In the genomic region with DNA sequence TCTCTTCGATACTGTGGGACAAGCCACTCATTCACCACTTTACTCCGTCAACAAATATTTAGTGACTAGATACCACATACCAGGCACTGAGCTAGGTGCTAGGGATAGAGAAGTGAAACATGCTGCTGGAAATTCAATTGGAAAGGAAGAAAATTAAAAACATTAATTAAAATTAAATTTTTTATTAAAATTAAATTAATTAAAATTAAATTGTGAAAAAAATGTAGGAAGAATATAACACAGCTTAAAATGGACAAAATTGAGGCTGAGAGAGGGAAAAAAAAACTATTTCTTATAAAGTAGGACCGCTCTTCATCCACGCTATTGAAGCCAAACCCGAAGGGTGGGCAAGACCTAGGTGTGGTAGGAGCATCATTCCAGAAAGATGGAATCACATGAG, we compare ENCODE assay signal across 33 cellular contexts. TPM values are rescaled to one million over a fixed set of nuclear protein-coding genes. Genes with fewer than 3 reads are reported as not detected.
DNase-seq lines count a peak whose midpoint lies in the region; ATAC-seq and TF ChIP-seq lines count a peak whose summit lies in the region.
"Had no signal": no experiment of that assay in that cellular context is flagged by ENCODE, and none has a peak within 500 bp of the region (broad histone marks: within the 10 kb centered on the region; RNA-seq: fewer than 3 reads in every experiment).

No MANE protein-coding gene starts in this region.

- peaks cover 26% of the 10 kb centered on the region for H3K4me1 ChIP-seq in neural progenitor cell
- H3K4me1 ChIP-seq: Caco-2 had no signal

- H3K27ac Mint-ChIP-seq in WTC11 = no peak overlapping the region
- peak overlapping the region; percentile 27 for H3K27ac Mint-ChIP-seq in mesothelial cell of epicardium
- H3K27ac Mint-ChIP-seq in neural progenitor cell = peak overlapping the region; percentile 6
- H3K27ac Mint-ChIP-seq: B cell; CD14-positive monocyte; CD4-positive, alpha-beta memory T cell; CD4-positive, alpha-beta T cell; CD4-positive, CD25-positive, alpha-beta regulatory T cell; CD8-positive, alpha-beta memory T cell; CD8-positive, alpha-beta T cell had no signal

- no peaks in the 10 kb centered on the region for H3K36me3 ChIP-seq in neural progenitor cell
- H3K36me3 ChIP-seq: BE2C; BLaER1; BLaER1 treated with 17β-estradiol and CSF1 and Interleukin-3, amounts not matched to agents 10 nM and 100 nM had no signal

- H3K9me3 Mint-ChIP-seq in WTC11 (no peaks in the 10 kb centered on the region), mesothelial cell of epicardium (no peaks in the 10 kb centered on the region), neural progenitor cell (peaks cover 2% of the 10 kb centered on the region)
- H3K9me3 Mint-ChIP-seq: CD4-positive, alpha-beta memory T cell; CD4-positive, alpha-beta T cell; CD8-positive, alpha-beta memory T cell; CD8-positive, alpha-beta T cell had no signal

- H3K4me1 Mint-ChIP-seq in WTC11 (peaks cover 24% of the 10 kb centered on the region), mesothelial cell of epicardium (peaks cover 15% of the 10 kb centered on the region), neural progenitor cell (peaks cover 49% of the 10 kb centered on the region)
- H3K4me1 Mint-ChIP-seq: CD4-positive, alpha-beta memory T cell; CD4-positive, CD25-positive, alpha-beta regulatory T cell; CD8-positive, alpha-beta memory T cell had no signal

- no peaks in the 10 kb centered on the region for H3K36me3 Mint-ChIP-seq in WTC11
- no peaks in the 10 kb centered on the region for H3K36me3 Mint-ChIP-seq in mesothelial cell of epicardium
- H3K36me3 Mint-ChIP-seq in neural progenitor cell = no peaks in the 10 kb centered on the region
- H3K36me3 Mint-ChIP-seq: CD14-positive monocyte; CD4-positive, alpha-beta memory T cell; CD4-positive, CD25-positive, alpha-beta regulatory T cell; CD8-positive, alpha-beta memory T cell; CD8-positive, alpha-beta T cell had no signal

- H2AFZ ChIP-seq in neural progenitor cell (replicated peaks) = no peak overlapping the region

- CTCF ChIA-PET in WTC11 (lab: Charles Lee) = interaction anchor here (1.1 to 1.5 kb wide), 2 partner anchors 91 kb away, joined by 4 to 7 read pairs; no protein-coding TSS in a partner anchor

- no peak overlapping the region for H3K4me3 ChIP-seq in neural progenitor cell
- H3K4me3 ChIP-seq: A549; BLaER1; BLaER1 treated with 17β-estradiol and CSF1 and Interleukin-3, amounts not matched to agents 10 nM and 100 nM had no signal

- H3K9me3 ChIP-seq in neural progenitor cell (ENCODE audit: low read depth) = no peaks in the 10 kb centered on the region
- H3K9me3 ChIP-seq: A549; BE2C; BLaER1; BLaER1 treated with 17β-estradiol and CSF1 and Interleukin-3, amounts not matched to agents 10 nM and 100 nM; Caco-2 had no signal

- ATAC-seq in WTC11 (no peak), HG03439 (IDR thresholded peaks at IDR 0.05; ENCODE audit: unreplicated experiment) (no peak)
- ATAC-seq: A549; CD8-positive, alpha-beta T cell had no signal

- no peak overlapping the region for H3K4me3 Mint-ChIP-seq in WTC11
- H3K4me3 Mint-ChIP-seq in mesothelial cell of epicardium = no peak overlapping the region
- no peak overlapping the region for H3K4me3 Mint-ChIP-seq in neural progenitor cell
- H3K4me3 Mint-ChIP-seq: B cell; CD14-positive monocyte; CD4-positive, alpha-beta memory T cell; CD4-positive, alpha-beta T cell; CD8-positive, alpha-beta memory T cell; CD8-positive, alpha-beta T cell had no signal

- H4K20me1 ChIP-seq in neural progenitor cell (ENCODE audit: low read depth) = no peaks in the 10 kb centered on the region
- H4K20me1 ChIP-seq: BLaER1; BLaER1 treated with 17β-estradiol and CSF1 and Interleukin-3, amounts not matched to agents 10 nM and 100 nM had no signal

- POLR2A ChIA-PET in WTC11 (lab: Charles Lee) = no interaction called here

- no peak overlapping the region for H3K4me2 ChIP-seq in neural progenitor cell
- H3K4me2 ChIP-seq: A549; BLaER1; BLaER1 treated with 17β-estradiol and CSF1 and Interleukin-3, amounts not matched to agents 10 nM and 100 nM had no signal

- no peaks in the 10 kb centered on the region for H3K79me2 ChIP-seq in neural progenitor cell (ENCODE audit: low read depth)

- TF ChIP-seq CTCF in WTC11 (IDR thresholded peaks at IDR 0.05) (no peak), mesothelial cell of epicardium (IDR thresholded peaks at IDR 0.05; ENCODE audit: unreplicated experiment) (no peak), neural progenitor cell (IDR thresholded peaks at IDR 0.05) (no peak)

- peaks cover 3% of the 10 kb centered on the region for H3K27me3 ChIP-seq in neural progenitor cell
- H3K27me3 ChIP-seq: BE2C, BLaER1 had no signal

- peaks cover 22% of the 10 kb centered on the region for H3F3A ChIP-seq in neural progenitor cell (ENCODE audit: low read depth)

- H3K27me3 Mint-ChIP-seq in WTC11 (ENCODE audit: low read depth) (peaks cover 14% of the 10 kb centered on the region), mesothelial cell of epicardium (ENCODE audit: low read depth) (peaks cover 18% of the 10 kb centered on the region), neural progenitor cell (ENCODE audit: insufficient read depth, low read depth) (peaks cover 9% of the 10 kb centered on the region)

- no peak overlapping the region for H3K9ac ChIP-seq in neural progenitor cell
- H3K9ac ChIP-seq: BLaER1; BLaER1 treated with 17β-estradiol and CSF1 and Interleukin-3, amounts not matched to agents 10 nM and 100 nM had no signal

- no peak overlapping the region for H3K27ac ChIP-seq in neural progenitor cell
- H3K27ac ChIP-seq: 22Rv1; A549; BLaER1; BLaER1 treated with 17β-estradiol and CSF1 and Interleukin-3, amounts not matched to agents 10 nM and 100 nM; C4-2B had no signal

- DNase-seq in WTC11 (ENCODE audit: low spot score) (no peak), mesothelial cell of epicardium (ENCODE audit: low spot score in 2 of 2, unreplicated experiment in 2 of 2) (no peak), neural progenitor cell (ENCODE audit: low spot score) (no peak), COR-L47 (lab: John Stamatoyannopoulos, UW) (no peak), SIG-M5 (lab: John Stamatoyannopoulos, UW) (no peak)
- DNase-seq: 8988T; ACHN; AML-193; BE2C; C1 segment of cervical spinal cord; Caco-2; Calu3; CD4-positive, alpha-beta memory T cell; CD4-positive, alpha-beta T cell; CD4-positive, CD25-positive, alpha-beta regulatory T cell; CD8-positive, alpha-beta memory T cell; CD8-positive, alpha-beta T cell; DMS 273 treated with DMSO at 0.1 percent for 48 hours; DMS153; DMS53; DMS79; DMS79 treated with DMSO at 0.1 percent for 48 hours; DND-41; EL had no signal

TF ChIP-seq in WTC11, 78 proteins besides CTCF, POLR2A, EP300 and RAD21:
- TF ChIP-seq, protein P1, sequence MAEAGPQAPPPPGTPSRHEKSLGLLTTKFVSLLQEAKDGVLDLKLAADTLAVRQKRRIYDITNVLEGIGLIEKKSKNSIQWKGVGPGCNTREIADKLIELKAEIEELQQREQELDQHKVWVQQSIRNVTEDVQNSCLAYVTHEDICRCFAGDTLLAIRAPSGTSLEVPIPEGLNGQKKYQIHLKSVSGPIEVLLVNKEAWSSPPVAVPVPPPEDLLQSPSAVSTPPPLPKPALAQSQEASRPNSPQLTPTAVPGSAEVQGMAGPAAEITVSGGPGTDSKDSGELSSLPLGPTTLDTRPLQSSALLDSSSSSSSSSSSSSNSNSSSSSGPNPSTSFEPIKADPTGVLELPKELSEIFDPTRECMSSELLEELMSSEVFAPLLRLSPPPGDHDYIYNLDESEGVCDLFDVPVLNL (CRISPR knock-in tag; IDR thresholded peaks at IDR 0.05; ENCODE audit: borderline replicate concordance, low read depth) = no peak
- TF ChIP-seq HMGA2 (CRISPR knock-in tag; IDR thresholded peaks at IDR 0.05) = peak; percentile 97

RNA-seq across cellular contexts. Expression of gene LRRC55, which starts 23.6 kb away (rescaled TPM):
- total RNA-seq in WTC11 (2021) = 0.46 to 0.79 TPM (median 0.71 TPM) in 3 replicates
- total RNA-seq in mesothelial cell of epicardium = 11.5 to 14.7 TPM (median 13.2 TPM) in 3 replicates
- total RNA-seq in neural progenitor cell (ENCODE audit: low replicate concordance) = 1.4 and 2.2 TPM in 2 replicates
- total RNA-seq: A172; B cell; Caco-2; Calu3; CD4-positive, alpha-beta memory T cell; CD4-positive, alpha-beta T cell; CD4-positive, CD25-positive, alpha-beta regulatory T cell; CD8-positive, alpha-beta memory T cell; CD8-positive, alpha-beta T cell had no signal
